ENCODE assay signal across 14 cellular contexts in genomic region chr10:65501259-65501658, GRCh38.
DNase-seq lines count a peak whose midpoint lies in the region; ATAC-seq and TF ChIP-seq lines count a peak whose summit lies in the region.
"Had no signal": no experiment of that assay in that cellular context is flagged by ENCODE, and none has a peak within 500 bp of the region (broad histone marks: within the 10 kb centered on the region; RNA-seq: fewer than 3 reads in every experiment).

No MANE protein-coding gene starts in this region.

- no peak overlapping the region for H3K4me3 ChIP-seq in left lung
- H3K4me3 ChIP-seq: BLaER1, sigmoid colon, suprapubic skin had no signal

- no peak overlapping the region for H3K27ac ChIP-seq in left lung
- H3K27ac ChIP-seq: BLaER1, sigmoid colon, suprapubic skin had no signal

- H3K27me3 ChIP-seq in left lung: no peaks in the 10 kb centered on the region
- H3K27me3 ChIP-seq: BLaER1, sigmoid colon, suprapubic skin had no signal

- H3K4me1 ChIP-seq in left lung: no peaks in the 10 kb centered on the region
- H3K4me1 ChIP-seq: BLaER1, sigmoid colon, suprapubic skin had no signal

- DNase-seq in HuH-7 (ENCODE audit: low spot score) (peak; percentile 14), left lung (no peak), midbrain (lab: John Stamatoyannopoulos, UW) (no peak), T1000 (lab: John Stamatoyannopoulos, UW) (no peak), cerebellum (ENCODE audit: low spot score) (no peak), posterior vena cava (ENCODE audit: low spot score) (no peak)
- DNase-seq: activated CD4-positive, alpha-beta T cell treated with anti-CD3 and anti-CD28 coated beads for 48 hours; endodermal cell; kidney glomerular epithelial cell; sigmoid colon had no signal

- peak; percentile 57 for ATAC-seq in GM18498 (IDR thresholded peaks at IDR 0.05; ENCODE audit: unreplicated experiment)
- ATAC-seq in GM21717 (IDR thresholded peaks at IDR 0.05; ENCODE audit: unreplicated experiment): peak; percentile 95
- ATAC-seq in left lung: peak; percentile 92

- peaks cover 0 to 7% of the 10 kb centered on the region in 2 donors for H3K9me3 ChIP-seq in left lung
- H3K9me3 ChIP-seq: BLaER1, sigmoid colon, suprapubic skin had no signal

- no peak for TF ChIP-seq CTCF in left lung (IDR thresholded peaks at IDR 0.05)

- intact Hi-C loops in left lung (cut with DNase I) (no loop called here), posterior vena cava (cut with DNase I) (no loop called here)

- no peaks in the 10 kb centered on the region for H3K36me3 ChIP-seq in left lung
- H3K36me3 ChIP-seq: BLaER1, sigmoid colon, suprapubic skin had no signal
